21 cellular contexts compared by ENCODE assay signal in the genomic region with DNA sequence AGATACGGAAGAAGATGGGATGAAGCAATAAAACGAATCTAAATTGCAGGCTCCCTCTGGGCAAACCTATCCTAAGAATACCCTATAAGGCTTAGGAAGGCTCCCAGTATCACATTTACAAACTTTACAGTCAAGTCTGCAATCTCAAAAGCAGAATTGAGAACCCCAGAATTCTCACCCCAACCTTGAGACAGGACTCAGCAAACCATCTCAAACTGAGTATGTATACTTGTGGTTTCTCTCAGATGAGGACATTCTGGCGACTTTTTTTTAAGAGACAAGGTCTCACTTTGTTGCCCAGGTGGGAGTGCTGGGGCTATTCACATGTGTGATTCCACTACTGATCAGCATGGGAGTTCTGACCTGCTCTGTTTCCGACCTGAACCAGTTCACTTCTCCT. TPM values are rescaled to one million over a fixed set of nuclear protein-coding genes. Genes with fewer than 3 reads are reported as not detected.
DNase-seq lines count a peak whose midpoint lies in the region; ATAC-seq, FAIRE-seq and TF ChIP-seq lines count a peak whose summit lies in the region.
"Had no signal": no experiment of that assay in that cellular context is flagged by ENCODE, and none has a peak within 500 bp of the region (broad histone marks: within the 10 kb centered on the region; RNA-seq: fewer than 3 reads in every experiment).

No MANE protein-coding gene starts in this region.

- FAIRE-seq in GM12891 (lab: Jason Lieb, UNC) (peak; percentile 71), GM12878 (lab: Jason Lieb, UNC) (no peak)
- FAIRE-seq: A204.1 had no signal

- intact Hi-C loops in Caco-2 (cut with micrococcal nuclease; ENCODE audit: unreplicated experiment): no loop called here
- intact Hi-C loops in GM12878 (cut with micrococcal nuclease; ENCODE audit: unreplicated experiment): no loop called here
- intact Hi-C loops in heart left ventricle (cut with DNase I): loop anchor here in 3 of 10 donors (10.0 kb wide), 2 partner anchors 96 to 116 kb away; partner anchors contain the start of gene GPATCH8 (in 1 of the 3)

- TF ChIP-seq RAD21 in GM12878 (IDR thresholded peaks at IDR 0.05; ENCODE audit: insufficient read depth, low read depth, low read length): no peak

- peak overlapping the region; percentile 32 for H3K27ac Mint-ChIP-seq in Caco-2 (ENCODE audit: unreplicated experiment)
- H3K27ac Mint-ChIP-seq in activated naive CD4-positive, alpha-beta T cell treated with anti-CD3 and anti-CD28 coated beads, Interleukin-2, amount 10 ng/mL, durations not matched to agents 7 days and 5 days: no peak overlapping the region
- H3K27ac Mint-ChIP-seq: B cell had no signal

- no peak overlapping the region for H2AFZ ChIP-seq in GM12878 (ENCODE audit: control insufficient read depth, low read depth, low read length)

- H3K79me2 ChIP-seq in GM12878 (ENCODE audit: control insufficient read depth, insufficient read depth, low read length): no peaks in the 10 kb centered on the region

- no peak for TF ChIP-seq EP300 in GM12878 (IDR thresholded peaks at IDR 0.05; ENCODE audit: borderline replicate concordance in 1 of 2, control insufficient read depth in 1 of 2, low read depth in 2 of 2, low read length in 2 of 2)

- POLR2A ChIA-PET in Caco-2 (lab: Charles Lee) (no interaction called here), GM12878 (lab: Charles Lee) (interaction anchor here (1.2 kb wide), 1 partner anchor 16 kb away, joined by 5 read pairs; no protein-coding TSS in a partner anchor)

- H3K36me3 Mint-ChIP-seq in Caco-2 (ENCODE audit: insufficient read depth, unreplicated experiment): peaks cover 53% of the 10 kb centered on the region
- peaks cover 7% of the 10 kb centered on the region for H3K36me3 Mint-ChIP-seq in activated naive CD4-positive, alpha-beta T cell treated with anti-CD3 and anti-CD28 coated beads, Interleukin-2, amount 10 ng/mL, durations not matched to agents 7 days and 5 days

- BruUV-seq in Caco-2 (replicated peaks; lab: Mats Ljungman, UMichigan): no TSS peak
- BruUV-seq in GM12878 (replicated peaks; lab: Mats Ljungman, UMichigan): no TSS peak

- H3K36me3 ChIP-seq in Caco-2 (ENCODE audit: control insufficient read depth, insufficient read depth, low read length): no peaks in the 10 kb centered on the region; the same call in 1 of the 2 replicates
- H3K36me3 ChIP-seq in GM12878 (ENCODE audit: control insufficient read depth in 2 of 2, insufficient read depth in 2 of 2, low read length in 1 of 2): peaks cover 0 to 6% of the 10 kb centered on the region in 2 experiments; a peak in 1 of 4 replicates
- peaks cover 0 to 41% (median 31%) of the 10 kb centered on the region in 9 donors for H3K36me3 ChIP-seq in heart left ventricle

- H3K4me3 Mint-ChIP-seq in Caco-2 (ENCODE audit: unreplicated experiment): no peak overlapping the region
- no peak overlapping the region for H3K4me3 Mint-ChIP-seq in activated naive CD4-positive, alpha-beta T cell treated with anti-CD3 and anti-CD28 coated beads, Interleukin-2, amount 10 ng/mL, durations not matched to agents 7 days and 5 days
- H3K4me3 Mint-ChIP-seq: B cell, CD14-positive monocyte had no signal

- TF ChIP-seq CTCF in Caco-2 (IDR thresholded peaks at IDR 0.05; ENCODE audit: insufficient read depth in 1 of 2, low read depth in 1 of 2, low read length in 1 of 2, severe bottlenecking in 1 of 2, unreplicated experiment in 1 of 2): no peak
- no peak for TF ChIP-seq CTCF in GM12878 (IDR thresholded peaks at IDR 0.05 in 2 of 3, conservative IDR thresholded peaks at IDR 0.05 in 1 of 3; ENCODE audit: control insufficient read depth in 2 of 3, extremely low read depth in 1 of 3, insufficient read depth in 1 of 3, low read depth in 3 of 3, low read length in 3 of 3)
- TF ChIP-seq CTCF in heart left ventricle (IDR thresholded peaks at IDR 0.05): no peak

- RAD21 ChIA-PET in GM12878 (lab: Charles Lee; ENCODE audit: unreplicated experiment): no interaction called here

- CTCF ChIA-PET in Caco-2 (lab: Charles Lee) (no interaction called here), GM12878 (lab: Yijun Ruan, JAX) (no interaction called here)
- CTCF ChIA-PET in activated naive CD4-positive, alpha-beta T cell treated with anti-CD3 and anti-CD28 coated beads, Interleukin-2, amount 10 ng/mL, durations not matched to agents 7 days and 5 days (lab: Charles Lee): interaction anchor here (1.3 kb wide), 1 partner anchor 33 kb away, joined by 3 read pairs; no protein-coding TSS in a partner anchor

- no peaks in the 10 kb centered on the region for H3K27me3 Mint-ChIP-seq in Caco-2 (ENCODE audit: insufficient read depth, unreplicated experiment)
- H3K27me3 Mint-ChIP-seq in activated naive CD4-positive, alpha-beta T cell treated with anti-CD3 and anti-CD28 coated beads, Interleukin-2, amount 10 ng/mL, durations not matched to agents 7 days and 5 days: no peaks in the 10 kb centered on the region
- H3K27me3 Mint-ChIP-seq: B cell had no signal

- H3K9me3 Mint-ChIP-seq in Caco-2 (ENCODE audit: unreplicated experiment): no peaks in the 10 kb centered on the region
- H3K9me3 Mint-ChIP-seq in activated naive CD4-positive, alpha-beta T cell treated with anti-CD3 and anti-CD28 coated beads, Interleukin-2, amount 10 ng/mL, durations not matched to agents 7 days and 5 days: no peaks in the 10 kb centered on the region

- H3K9ac ChIP-seq in GM12878 (ENCODE audit: control insufficient read depth, insufficient read depth, low read length): no peak overlapping the region

- ATAC-seq in GM18867 (IDR thresholded peaks at IDR 0.05; ENCODE audit: unreplicated experiment) (peak; percentile 51), GM12878 (peak; percentile 69), GM18868 (IDR thresholded peaks at IDR 0.05; ENCODE audit: unreplicated experiment) (no peak), heart left ventricle (no peak)
- ATAC-seq: PC-3 had no signal

- H3K4me3 ChIP-seq in Caco-2 (ENCODE audit: low read depth, low read length) (no peak overlapping the region), GM12878 (no peak overlapping the region), heart left ventricle (no peak overlapping the region)

- 46% methylated on average over 4 of the region's 4 CpGs for WGBS in GM12878 (ENCODE audit: insufficient coverage, insufficient replicate concordance, low lambda C conversion rate, missing lambda C conversion rate)
- 94 to 97% (median 96%) methylated on average over 4 of the region's 4 CpGs for WGBS in heart left ventricle, 4 donors

- no peaks in the 10 kb centered on the region for H3K4me1 Mint-ChIP-seq in Caco-2 (ENCODE audit: low read depth, unreplicated experiment)
- H3K4me1 Mint-ChIP-seq in activated naive CD4-positive, alpha-beta T cell treated with anti-CD3 and anti-CD28 coated beads, Interleukin-2, amount 10 ng/mL, durations not matched to agents 7 days and 5 days: no peaks in the 10 kb centered on the region
- H3K4me1 Mint-ChIP-seq: B cell, CD14-positive monocyte had no signal

- H3K27ac ChIP-seq in GM12878 (ENCODE audit: control insufficient read depth, insufficient read depth) (peak overlapping the region; percentile 35), heart left ventricle (no peak overlapping the region)

- in situ Hi-C loops in GM12878 (cut with MboI): no loop called here

- TF ChIP-seq POLR2A in GM12891 (IDR thresholded peaks at IDR 0.05; ENCODE audit: low read depth, low read length): no peak
- no peak for TF ChIP-seq POLR2A in GM12878 (IDR thresholded peaks at IDR 0.05; ENCODE audit: low read depth, low read length)
- no peak for TF ChIP-seq POLR2A in heart left ventricle (IDR thresholded peaks at IDR 0.05)

- H3K9me3 ChIP-seq in Caco-2 (no peaks in the 10 kb centered on the region), GM12878 (replicated peaks; ENCODE audit: control insufficient read depth, insufficient read depth, low read length) (no peaks in the 10 kb centered on the region; the same call in 1 of the 3 replicates), heart left ventricle (no peaks in the 10 kb centered on the region)

- H3K27me3 ChIP-seq in Caco-2 (replicated peaks; ENCODE audit: control insufficient read depth, insufficient read depth, low read length): no peaks in the 10 kb centered on the region
- H3K27me3 ChIP-seq in GM12878 (replicated peaks in 1 of 2; ENCODE audit: control insufficient read depth in 2 of 2, insufficient read depth in 2 of 2, low read length in 1 of 2): no peaks in the 10 kb centered on the region
- H3K27me3 ChIP-seq in heart left ventricle: no peaks in the 10 kb centered on the region

- H3K4me1 ChIP-seq in Caco-2 (no peaks in the 10 kb centered on the region), GM12878 (ENCODE audit: control insufficient read depth, insufficient read depth, low read length) (peaks cover 16% of the 10 kb centered on the region), heart left ventricle (no peaks in the 10 kb centered on the region)

- H4K20me1 ChIP-seq in GM12878 (ENCODE audit: control insufficient read depth, insufficient read depth): no peaks in the 10 kb centered on the region

- DNase-seq in Caco-2 (no peak), GM12891 (ENCODE audit: insufficient read length, low spot score) (no peak), GM12878 (ENCODE audit: low read depth, low spot score) (no peak), NCI-H2029 (lab: John Stamatoyannopoulos, UW) (no peak), heart left ventricle (no peak)
- no peak for DNase-seq in activated naive CD4-positive, alpha-beta T cell treated with anti-CD3 and anti-CD28 coated beads, Interleukin-2, amount 10 ng/mL, durations not matched to agents 7 days and 5 days
- DNase-seq: DND-41, Kasumi-1, NCI-H1694, NCI-H2081 treated with DMSO at 0.1 percent for 48 hours, NCI-H2171 treated with DMSO at 0.1 percent for 48 hours, NCI-H526, Right ventricle myocardium superior had no signal

- SMC1A ChIA-PET in GM12878 (lab: Charles Lee; ENCODE audit: uncharacterized antibody, unreplicated experiment): no interaction called here

- H3K4me2 ChIP-seq in GM12878 (ENCODE audit: control insufficient read depth, insufficient read depth): no peak overlapping the region

RNA-seq across cellular contexts. Expression of gene ITGA2B, which starts 19.3 kb away (rescaled TPM):
- total RNA-seq in Caco-2 (2022): 5.9 and 6.9 TPM in 2 replicates
- polyA plus RNA-seq in GM12891 (2012; ENCODE audit: low read depth, missing spikeins): 0.10 TPM
- 0.64 TPM in 1 of 2 replicates, not detected in the other for total RNA-seq in GM12878 (2013; cell fraction: nucleolus; rRNA removed)
- total RNA-seq in GM12878 (2014; rRNA removed): 0.05 and 0.06 TPM in 2 replicates
- total RNA-seq in GM12878 (2014; rRNA removed; fragmentation: Illumina TruSeq; extraction: Trizol): 0.04 TPM in 1 of 2 replicates, not detected in the other
- 0.29 and 0.51 TPM in 2 replicates for total RNA-seq in GM12878 (2021)
- 0.09 TPM for polyA plus RNA-seq in GM12878 (2011; ENCODE audit: low read depth)
- polyA plus RNA-seq in GM12878 (2011; rRNA removed): 0.15 TPM in 1 of 2 replicates, not detected in the other
- polyA plus RNA-seq in GM12878 (2011; cell fraction: cytosol; rRNA removed): 0.03 TPM in 1 of 2 replicates, not detected in the other
- polyA plus RNA-seq in GM12878 (2011; cell fraction: nucleus; rRNA removed): 0.37 and 0.48 TPM in 2 replicates
- 0.45 and 0.63 TPM in 2 replicates for polyA plus RNA-seq in GM12878 (2012)
- not detected in 2 replicates for polyA plus RNA-seq in GM12878 (2014; fragmentation: Illumina TruSeq; extraction: Trizol)
- polyA plus RNA-seq in GM12878 (2014; fragmentation: Nextera tagmentation; extraction: Ambion mirVana): under 1 TPM; 0.34 to 0.46 TPM
- polyA plus RNA-seq in GM12878 (2014; rRNA removed): 0.12 and 0.39 TPM in 2 replicates
- polyA plus RNA-seq in GM12878 (2016; fragmentation: Nextera tagmentation; extraction: Ambion mirVana): under 1 TPM; 0.21 to 0.27 TPM
- polyA minus RNA-seq in GM12878 (2011; rRNA and poly(A)+ RNA removed): not detected in 2 replicates
- not detected in 2 replicates for polyA minus RNA-seq in GM12878 (2011; cell fraction: cytosol; rRNA and poly(A)+ RNA removed)
- polyA minus RNA-seq in GM12878 (2011; cell fraction: nucleus; rRNA and poly(A)+ RNA removed): 0.12 TPM in 1 of 2 replicates, not detected in the other
- total RNA-seq in heart left ventricle: 1 to 10 TPM in 2 of 9 donors, under 1 TPM in 7; 0.16 to 1.8 (median 0.37) TPM
- under 1 TPM; 0.22 to 0.34 TPM for polyA plus RNA-seq in heart left ventricle
- total RNA-seq: SK-MEL-5 had no signal

RNA-seq across cellular contexts. Expression of gene FAM171A2, which starts 45.1 kb away (rescaled TPM):
- total RNA-seq in Caco-2 (2022) (3.0 and 3.6 TPM in 2 replicates), GM12878 (2014; rRNA removed) (1.1 and 1.3 TPM in 2 replicates), GM12878 (2014; rRNA removed; fragmentation: Illumina TruSeq; extraction: Trizol) (0.09 and 0.36 TPM in 2 replicates), GM12878 (2021) (1.3 and 1.7 TPM in 2 replicates), heart left ventricle (1 to 10 TPM in 3 of 9 donors, under 1 TPM in 6; 0.40 to 2.1 (median 0.87) TPM)
- 0.98 TPM for polyA plus RNA-seq in GM12891 (2012; ENCODE audit: low read depth, missing spikeins)
- total RNA-seq in GM12878 (2013; cell fraction: nucleolus; rRNA removed): 0.37 TPM in 1 of 2 replicates, not detected in the other
- 0.10 TPM for polyA plus RNA-seq in GM12878 (2011; ENCODE audit: low read depth)
- polyA plus RNA-seq in GM12878 (2011; rRNA removed) (0.04 and 0.18 TPM in 2 replicates), GM12878 (2014; fragmentation: Illumina TruSeq; extraction: Trizol) (0.13 TPM in 1 of 2 replicates, not detected in the other), GM12878 (2014; fragmentation: Nextera tagmentation; extraction: Ambion mirVana) (under 1 TPM in 1 of 2 experiments, not detected in 1; 0.09 TPM), GM12878 (2014; rRNA removed) (0.82 and 1.1 TPM in 2 replicates), GM12878 (2016; fragmentation: Nextera tagmentation; extraction: Ambion mirVana) (under 1 TPM in 1 of 2 experiments, not detected in 1; 0.08 TPM), heart left ventricle (under 1 TPM; 0.42 to 0.51 TPM)
- 0.16 and 0.33 TPM in 2 replicates for polyA plus RNA-seq in GM12878 (2011; cell fraction: cytosol; rRNA removed)
- 0.34 and 0.39 TPM in 2 replicates for polyA plus RNA-seq in GM12878 (2011; cell fraction: nucleus; rRNA removed)
- 0.57 and 0.59 TPM in 2 replicates for polyA plus RNA-seq in GM12878 (2012)
- 0.22 and 0.41 TPM in 2 replicates for polyA minus RNA-seq in GM12878 (2011; rRNA and poly(A)+ RNA removed)
- polyA minus RNA-seq in GM12878 (2011; cell fraction: cytosol; rRNA and poly(A)+ RNA removed): 0.83 TPM in 1 of 2 replicates, not detected in the other
- 0.12 and 0.38 TPM in 2 replicates for polyA minus RNA-seq in GM12878 (2011; cell fraction: nucleus; rRNA and poly(A)+ RNA removed)
- total RNA-seq: T-helper 1 cell treated with Interleukin-12 subunit alpha and Interleukin-12 subunit beta and Interleukin-4 antibody, amounts not matched to agents 30 ng/mL and 1 ng/mL, for 36 hours had no signal
- polyA plus RNA-seq: CD14-positive monocyte had no signal

Comparison
In these comparisons a context has a peak if more than half of its experiments do, and no peak if none do; other contexts are left out.
1. ATAC-seq: peak in GM18867 (single experiment) and GM12878 (single experiment); none in GM18868 (single experiment) and heart left ventricle (0 of 4).